In the genomic region with DNA sequence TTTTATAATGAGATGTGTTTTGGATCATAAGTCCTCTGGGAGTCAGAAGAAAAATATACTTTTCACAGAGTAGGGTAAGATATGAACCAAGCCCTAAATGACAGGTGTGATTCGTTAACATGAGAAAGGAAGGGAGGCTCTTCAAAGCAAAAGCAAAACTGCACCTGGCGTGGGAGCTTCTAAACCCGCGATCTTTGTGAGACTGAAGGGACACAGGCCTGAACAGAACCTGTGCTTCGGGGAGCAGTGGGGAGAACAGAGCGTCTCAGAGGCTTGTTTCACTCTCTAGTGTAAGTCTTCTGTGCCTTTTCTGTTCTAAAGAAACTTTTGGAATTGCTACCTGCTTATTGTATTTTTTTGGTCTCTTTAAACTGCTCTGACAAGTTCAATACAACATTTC, we compare ENCODE assay signal across 8 cellular contexts. TPM values are rescaled to one million over a fixed set of nuclear protein-coding genes. Genes with fewer than 3 reads are reported as not detected.
A peak's percentile ranks its signal among the peaks of the same experiment; 100 is the strongest.
DNase-seq lines count a peak whose midpoint lies in the region; ATAC-seq, FAIRE-seq and TF ChIP-seq lines count a peak whose summit lies in the region.

No MANE protein-coding gene starts in this region.

- TF ChIP-seq CTCF in liver (IDR thresholded peaks at IDR 0.05; ENCODE audit: low read depth, low read length, missing input control) (no peak), HepG2 (CRISPR knock-in tag; IDR thresholded peaks at IDR 0.05) (no peak), transverse colon (IDR thresholded peaks at IDR 0.05) (no peak), neural progenitor cell (IDR thresholded peaks at IDR 0.05) (no peak)

- H3K4me3 Mint-ChIP-seq in immature natural killer cell (no peak overlapping the region), neural progenitor cell (no peak overlapping the region)

- DNase-seq in HepG2 (ENCODE audit: low spot score) (no peak), NCI-H2107 (lab: John Stamatoyannopoulos, UW) (peak; percentile 10), transverse colon (peak; percentile 47), immature natural killer cell (no peak), neural progenitor cell (ENCODE audit: low spot score) (no peak)
- DNase-seq in effector memory CD4-positive, alpha-beta T cell: no peak

- H3K36me3 ChIP-seq in liver (ENCODE audit: control insufficient read depth in 4 of 4, insufficient read depth in 3 of 4, low read depth in 1 of 4, low read length in 3 of 4): peaks cover 3 to 23% (median 11%) of the 10 kb centered on the region in 4 donors
- H3K36me3 ChIP-seq in HepG2 (replicated peaks in 1 of 2; ENCODE audit: control insufficient read depth in 1 of 2, insufficient read depth in 2 of 2, low read length in 2 of 2): no peaks in the 10 kb centered on the region
- H3K36me3 ChIP-seq in transverse colon: peaks cover 0 to 6% (median 0%) of the 10 kb centered on the region in 4 donors
- H3K36me3 ChIP-seq in effector memory CD4-positive, alpha-beta T cell (ENCODE audit: control insufficient read depth, insufficient read depth, low read length): no peaks in the 10 kb centered on the region
- H3K36me3 ChIP-seq in neural progenitor cell: no peaks in the 10 kb centered on the region

- POLR2A ChIA-PET in HepG2 (lab: Yijun Ruan, JAX): no interaction called here

- H4K20me1 ChIP-seq in HepG2 (ENCODE audit: insufficient read depth, low read length): no peaks in the 10 kb centered on the region
- H4K20me1 ChIP-seq in neural progenitor cell (ENCODE audit: low read depth): no peaks in the 10 kb centered on the region

- peaks cover 0 to 12% (median 8%) of the 10 kb centered on the region in 4 donors for H3K4me1 ChIP-seq in liver (ENCODE audit: control insufficient read depth in 4 of 4, insufficient read depth in 4 of 4, low read length in 3 of 4)
- H3K4me1 ChIP-seq in HepG2 (ENCODE audit: insufficient read depth, low read length): no peaks in the 10 kb centered on the region
- H3K4me1 ChIP-seq in transverse colon: no peaks in the 10 kb centered on the region
- no peaks in the 10 kb centered on the region for H3K4me1 ChIP-seq in effector memory CD4-positive, alpha-beta T cell (ENCODE audit: control insufficient read depth, insufficient read depth, low read length, poor library complexity, severe bottlenecking)
- peaks cover 13% of the 10 kb centered on the region for H3K4me1 ChIP-seq in neural progenitor cell

- peaks cover 3 to 7% (median 7%) of the 10 kb centered on the region in 3 donors for H3K27me3 Mint-ChIP-seq in immature natural killer cell (ENCODE audit: low read depth in 3 of 3)
- peaks cover 2% of the 10 kb centered on the region for H3K27me3 Mint-ChIP-seq in neural progenitor cell (ENCODE audit: insufficient read depth, low read depth)

- no peak for TF ChIP-seq POLR2A in HepG2 (IDR thresholded peaks at IDR 0.05; ENCODE audit: insufficient read depth in 1 of 2, low read depth in 2 of 2, low read length in 2 of 2)
- TF ChIP-seq POLR2A in transverse colon (IDR thresholded peaks at IDR 0.05): no peak

- no peaks in the 10 kb centered on the region for H3K79me2 ChIP-seq in HepG2 (ENCODE audit: insufficient read depth, low read length)
- H3K79me2 ChIP-seq in neural progenitor cell (ENCODE audit: low read depth): no peaks in the 10 kb centered on the region

- TF ChIP-seq EP300 in HepG2 (IDR thresholded peaks at IDR 0.05; ENCODE audit: low read depth in 2 of 2, low read length in 2 of 2): no peak
- TF ChIP-seq EP300 in HepG2 (CRISPR knock-in tag; IDR thresholded peaks at IDR 0.05; ENCODE audit: borderline replicate concordance): no peak
- TF ChIP-seq EP300 in transverse colon (IDR thresholded peaks at IDR 0.05; ENCODE audit: low read depth): no peak

- H3K4me3 ChIP-seq in liver (ENCODE audit: low read depth in 1 of 3, low read length in 3 of 3) (no peak overlapping the region), HepG2 (replicated peaks in 1 of 3; ENCODE audit: insufficient read depth in 1 of 3, low read depth in 2 of 3, low read length in 3 of 3) (no peak overlapping the region), transverse colon (no peak overlapping the region), neural progenitor cell (no peak overlapping the region)
- no peak overlapping the region for H3K4me3 ChIP-seq in effector memory CD4-positive, alpha-beta T cell (ENCODE audit: insufficient read depth, low read depth, low read length, poor library complexity, severe bottlenecking)

- no peaks in the 10 kb centered on the region for H3K9me3 Mint-ChIP-seq in immature natural killer cell
- H3K9me3 Mint-ChIP-seq in neural progenitor cell: no peaks in the 10 kb centered on the region

- no peaks in the 10 kb centered on the region for H3K4me1 Mint-ChIP-seq in immature natural killer cell
- peaks cover 31% of the 10 kb centered on the region for H3K4me1 Mint-ChIP-seq in neural progenitor cell

- ATAC-seq in HepG2: no peak
- peak; percentile 98 for ATAC-seq in HG02798 (IDR thresholded peaks at IDR 0.05; ENCODE audit: poor library complexity, unreplicated experiment)

- no TSS peak for BruUV-seq in HepG2 (replicated peaks; lab: Mats Ljungman, UMichigan)

- intact Hi-C loops in HepG2 (cut with micrococcal nuclease; ENCODE audit: unreplicated experiment): no loop called here
- intact Hi-C loops in transverse colon (cut with DNase I; ENCODE audit: low total_unique reads): no loop called here

- H3K4me2 ChIP-seq in HepG2 (ENCODE audit: low read depth, low read length): no peak overlapping the region
- no peak overlapping the region for H3K4me2 ChIP-seq in neural progenitor cell

- peak overlapping the region; percentile 54 to 75 for H3K9ac ChIP-seq in liver (ENCODE audit: low read depth in 1 of 2, low read length in 2 of 2)
- no peak overlapping the region for H3K9ac ChIP-seq in HepG2 (ENCODE audit: insufficient read depth, low read depth, low read length)
- H3K9ac ChIP-seq in neural progenitor cell: no peak overlapping the region

- no peak for FAIRE-seq in HepG2 (lab: Jason Lieb, UNC)

- H3K9me3 ChIP-seq in liver (ENCODE audit: control insufficient read depth in 4 of 4, low read length in 3 of 4) (no peaks in the 10 kb centered on the region), HepG2 (ENCODE audit: low read length) (no peaks in the 10 kb centered on the region), transverse colon (no peaks in the 10 kb centered on the region), neural progenitor cell (ENCODE audit: low read depth) (no peaks in the 10 kb centered on the region)
- H3K9me3 ChIP-seq in effector memory CD4-positive, alpha-beta T cell (ENCODE audit: control insufficient read depth, low read length): no peaks in the 10 kb centered on the region

- CTCF ChIA-PET in HepG2 (lab: Yijun Ruan, JAX; ENCODE audit: low intra/inter-chr PET ratio, low total read pairs): no interaction called here

- H3K27ac ChIP-seq in liver (ENCODE audit: low read depth in 1 of 2, low read length in 2 of 2): peak overlapping the region in 1 of 2 donors; percentile 31
- H3K27ac ChIP-seq in HepG2 (ENCODE audit: extremely low read length, insufficient read depth, low read length): no peak overlapping the region
- H3K27ac ChIP-seq in transverse colon: no peak overlapping the region
- no peak overlapping the region for H3K27ac ChIP-seq in effector memory CD4-positive, alpha-beta T cell (ENCODE audit: insufficient read depth, low read length, poor library complexity, severe bottlenecking)
- H3K27ac ChIP-seq in neural progenitor cell: no peak overlapping the region

- H3K27ac Mint-ChIP-seq in immature natural killer cell: no peak overlapping the region
- H3K27ac Mint-ChIP-seq in neural progenitor cell: no peak overlapping the region

- H3F3A ChIP-seq in neural progenitor cell (ENCODE audit: low read depth): peaks cover 9% of the 10 kb centered on the region

- 44% methylated on average over 6 of the region's 6 CpGs for WGBS in liver
- WGBS in HepG2 (ENCODE audit: low lambda C conversion rate): 39% methylated on average over 6 of the region's 6 CpGs
- 72 to 78% methylated on average over 1 to 6 of the region's 6 CpGs for WGBS in transverse colon (ENCODE audit: low coverage in 1 of 2), 2 donors

- in situ Hi-C loops in HepG2 (cut with HindIII; ENCODE audit: extremely low pct_ligation_motif_present, low pct_unique_long_range_greater_than_20kb) (no loop called here), transverse colon (cut with MboI; ENCODE audit: low pct_ligation_motif_present in 1 of 4, low pct_unique_long_range_greater_than_20kb in 1 of 4, low sequenced_read_pairs in 3 of 4) (no loop called here)

- H2AFZ ChIP-seq in HepG2 (ENCODE audit: low read length) (no peak overlapping the region), neural progenitor cell (replicated peaks) (no peak overlapping the region)

- H3K27me3 ChIP-seq in liver (ENCODE audit: control insufficient read depth in 4 of 4, insufficient read depth in 4 of 4, low read length in 3 of 4): no peaks in the 10 kb centered on the region
- H3K27me3 ChIP-seq in HepG2 (ENCODE audit: control insufficient read depth in 1 of 2, insufficient read depth in 2 of 2, low read length in 2 of 2): peaks cover 4 to 15% of the 10 kb centered on the region in 2 experiments; a peak in 3 of 5 replicates
- H3K27me3 ChIP-seq in transverse colon: no peaks in the 10 kb centered on the region
- H3K27me3 ChIP-seq in effector memory CD4-positive, alpha-beta T cell (replicated peaks; ENCODE audit: control insufficient read depth, insufficient read depth, low read length, poor library complexity, severe bottlenecking): no peaks in the 10 kb centered on the region
- H3K27me3 ChIP-seq in neural progenitor cell: no peaks in the 10 kb centered on the region

- H3K36me3 Mint-ChIP-seq in immature natural killer cell: no peaks in the 10 kb centered on the region
- H3K36me3 Mint-ChIP-seq in neural progenitor cell: no peaks in the 10 kb centered on the region

- TF ChIP-seq RAD21 in liver (IDR thresholded peaks at IDR 0.05): no peak
- no peak for TF ChIP-seq RAD21 in HepG2 (CRISPR knock-in tag; IDR thresholded peaks at IDR 0.05)

RNA-seq across cellular contexts. Expression of a gene that starts 30.2 kb away (rescaled TPM):
- total RNA-seq in liver (100 to 1,000 TPM in 1 of 2 donors, 10 to 100 TPM in 1; 28.4 to 119 TPM), HepG2 (2016; rRNA removed; fragmentation: Illumina TruSeq; extraction: Trizol) (2.1 and 7.2 TPM in 2 replicates), transverse colon (10 to 100 TPM; 44.0 to 83.8 (median 61.3) TPM), neural progenitor cell (ENCODE audit: low replicate concordance) (0.37 and 1.3 TPM in 2 replicates)
- polyA plus RNA-seq in liver (10 to 100 TPM; 27.9 to 41.8 TPM), HepG2 (2011; rRNA removed) (4.7 and 6.2 TPM in 2 replicates), immature natural killer cell (10 to 100 TPM; 26.0 to 43.5 (median 37.6) TPM)
- 1.5 and 2.2 TPM in 2 replicates for total RNA-seq in HepG2 (2016; cell fraction: cytosol; rRNA removed; fragmentation: Illumina TruSeq; extraction: Trizol; ENCODE audit: low read depth)
- total RNA-seq in HepG2 (2016; cell fraction: insoluble cytoplasmic fraction; rRNA removed; fragmentation: Illumina TruSeq; extraction: Trizol): 3.0 and 6.9 TPM in 2 replicates
- total RNA-seq in HepG2 (2016; cell fraction: membrane; rRNA removed; fragmentation: Illumina TruSeq; extraction: Trizol): 2.9 and 3.1 TPM in 2 replicates
- total RNA-seq in HepG2 (2016; cell fraction: nucleus; rRNA removed; fragmentation: Illumina TruSeq; extraction: Trizol): 14.3 and 14.6 TPM in 2 replicates
- polyA plus RNA-seq in HepG2 (2011; cell fraction: cytosol; rRNA removed): 2.1 and 3.2 TPM in 2 replicates
- polyA plus RNA-seq in HepG2 (2011; cell fraction: nucleus; rRNA removed): 16.5 and 24.0 TPM in 2 replicates
- 6.6 and 6.7 TPM in 2 replicates for polyA plus RNA-seq in HepG2 (2012)
- 1.9 and 2.1 TPM in 2 replicates for polyA plus RNA-seq in HepG2 (2016; cell fraction: cytosol; fragmentation: Illumina TruSeq; extraction: Trizol; ENCODE audit: low read depth)
- 2.6 and 2.9 TPM in 2 replicates for polyA plus RNA-seq in HepG2 (2016; cell fraction: insoluble cytoplasmic fraction; fragmentation: Illumina TruSeq; extraction: Trizol; ENCODE audit: low read depth)
- 2.3 and 2.6 TPM in 2 replicates for polyA plus RNA-seq in HepG2 (2016; cell fraction: membrane; fragmentation: Illumina TruSeq; extraction: Trizol; ENCODE audit: low read depth)
- polyA plus RNA-seq in HepG2 (2016; cell fraction: nucleus; fragmentation: Illumina TruSeq; extraction: Trizol; ENCODE audit: insufficient read depth, low read depth): 40.3 and 41.1 TPM in 2 replicates
- polyA minus RNA-seq in HepG2 (2011; rRNA and poly(A)+ RNA removed; ENCODE audit: low replicate concordance): 0.82 and 1.7 TPM in 2 replicates
- polyA minus RNA-seq in HepG2 (2011; cell fraction: cytosol; rRNA and poly(A)+ RNA removed): 1.6 and 2.0 TPM in 2 replicates
- 9.9 and 14.3 TPM in 2 replicates for polyA minus RNA-seq in HepG2 (2011; cell fraction: nucleus; rRNA and poly(A)+ RNA removed)

RNA-seq across cellular contexts. Expression of a gene that starts 56.6 kb away (rescaled TPM):
- total RNA-seq in liver (10 to 100 TPM; 15.5 to 27.1 TPM), HepG2 (2016; rRNA removed; fragmentation: Illumina TruSeq; extraction: Trizol) (not detected in 2 replicates), transverse colon (10 to 100 TPM; 10.8 to 20.1 (median 16.2) TPM), neural progenitor cell (ENCODE audit: low replicate concordance) (4.6 and 10.4 TPM in 2 replicates)
- polyA plus RNA-seq in liver (10 to 100 TPM; 12.0 to 14.5 TPM), HepG2 (2011; rRNA removed) (not detected in 2 replicates), immature natural killer cell (not detected)
- not detected in 2 replicates for total RNA-seq in HepG2 (2016; cell fraction: cytosol; rRNA removed; fragmentation: Illumina TruSeq; extraction: Trizol; ENCODE audit: low read depth)
- not detected in 2 replicates for total RNA-seq in HepG2 (2016; cell fraction: insoluble cytoplasmic fraction; rRNA removed; fragmentation: Illumina TruSeq; extraction: Trizol)
- not detected in 2 replicates for total RNA-seq in HepG2 (2016; cell fraction: membrane; rRNA removed; fragmentation: Illumina TruSeq; extraction: Trizol)
- total RNA-seq in HepG2 (2016; cell fraction: nucleus; rRNA removed; fragmentation: Illumina TruSeq; extraction: Trizol): not detected in 2 replicates
- polyA plus RNA-seq in HepG2 (2011; cell fraction: cytosol; rRNA removed): 0.07 TPM in 1 of 2 replicates, not detected in the other
- polyA plus RNA-seq in HepG2 (2011; cell fraction: nucleus; rRNA removed): 0.31 TPM in 1 of 2 replicates, not detected in the other
- polyA plus RNA-seq in HepG2 (2012): not detected in 2 replicates
- polyA plus RNA-seq in HepG2 (2016; cell fraction: cytosol; fragmentation: Illumina TruSeq; extraction: Trizol; ENCODE audit: low read depth): not detected in 2 replicates
- not detected in 2 replicates for polyA plus RNA-seq in HepG2 (2016; cell fraction: insoluble cytoplasmic fraction; fragmentation: Illumina TruSeq; extraction: Trizol; ENCODE audit: low read depth)
- polyA plus RNA-seq in HepG2 (2016; cell fraction: membrane; fragmentation: Illumina TruSeq; extraction: Trizol; ENCODE audit: low read depth): not detected in 2 replicates
- not detected in 2 replicates for polyA plus RNA-seq in HepG2 (2016; cell fraction: nucleus; fragmentation: Illumina TruSeq; extraction: Trizol; ENCODE audit: insufficient read depth, low read depth)
- polyA minus RNA-seq in HepG2 (2011; rRNA and poly(A)+ RNA removed; ENCODE audit: low replicate concordance): not detected in 2 replicates
- not detected in 2 replicates for polyA minus RNA-seq in HepG2 (2011; cell fraction: cytosol; rRNA and poly(A)+ RNA removed)
- polyA minus RNA-seq in HepG2 (2011; cell fraction: nucleus; rRNA and poly(A)+ RNA removed): not detected in 2 replicates

Comparison
In these comparisons a context has a peak if more than half of its experiments do, and no peak if none do; other contexts are left out.
1. H3K9ac ChIP-seq: peak in liver (2 of 2); none in HepG2 (single experiment) and neural progenitor cell (single experiment).
2. DNase-seq: peak in NCI-H2107 (single experiment) and transverse colon (single experiment); none in HepG2 (single experiment), effector memory CD4-positive, alpha-beta T cell (0 of 3), immature natural killer cell (0 of 3) and neural progenitor cell (single experiment).